ENCODE assay signal across 1 cellular context in the genomic region with DNA sequence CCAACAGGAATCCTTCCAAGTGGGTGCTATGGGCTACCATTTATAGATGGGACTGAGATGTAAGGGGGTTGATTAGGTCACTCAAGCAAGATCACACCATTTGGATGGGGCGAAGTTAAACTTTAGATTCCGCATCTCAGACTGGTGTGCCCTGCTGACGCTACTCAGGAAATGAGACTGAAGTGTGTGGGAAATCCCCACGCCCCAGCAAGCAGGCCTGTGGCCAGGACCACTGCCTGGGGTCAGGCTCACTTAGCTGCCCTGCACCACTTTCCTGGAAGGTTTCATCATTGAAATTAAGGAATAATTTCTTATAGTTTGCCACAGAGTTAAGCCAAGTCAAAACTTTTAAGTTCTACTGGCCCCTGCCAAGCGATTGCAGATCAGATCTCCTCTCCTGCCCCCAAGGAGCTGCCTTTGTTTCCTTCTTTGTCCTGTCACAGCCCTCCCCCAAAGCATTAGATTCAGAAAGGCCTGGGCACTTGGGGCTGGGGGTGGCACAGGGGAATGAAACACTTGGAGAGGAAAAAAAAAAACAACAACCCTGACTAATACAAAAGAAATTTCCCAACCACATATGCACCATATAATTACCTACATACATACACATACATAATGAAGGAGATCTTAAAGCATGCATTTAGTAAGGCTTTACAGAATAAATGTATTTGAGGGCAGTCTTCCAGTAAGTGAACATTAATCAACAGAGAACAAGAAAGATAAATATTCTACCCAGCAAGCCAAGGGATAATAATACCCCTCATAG.
TF ChIP-seq lines count a peak whose summit lies in the region.

No MANE protein-coding gene starts in this region.

TF ChIP-seq in GM12878, 131 proteins besides CTCF, POLR2A, EP300 and RAD21 (continued from another document and continues in another):
- TF ChIP-seq, protein P1, sequence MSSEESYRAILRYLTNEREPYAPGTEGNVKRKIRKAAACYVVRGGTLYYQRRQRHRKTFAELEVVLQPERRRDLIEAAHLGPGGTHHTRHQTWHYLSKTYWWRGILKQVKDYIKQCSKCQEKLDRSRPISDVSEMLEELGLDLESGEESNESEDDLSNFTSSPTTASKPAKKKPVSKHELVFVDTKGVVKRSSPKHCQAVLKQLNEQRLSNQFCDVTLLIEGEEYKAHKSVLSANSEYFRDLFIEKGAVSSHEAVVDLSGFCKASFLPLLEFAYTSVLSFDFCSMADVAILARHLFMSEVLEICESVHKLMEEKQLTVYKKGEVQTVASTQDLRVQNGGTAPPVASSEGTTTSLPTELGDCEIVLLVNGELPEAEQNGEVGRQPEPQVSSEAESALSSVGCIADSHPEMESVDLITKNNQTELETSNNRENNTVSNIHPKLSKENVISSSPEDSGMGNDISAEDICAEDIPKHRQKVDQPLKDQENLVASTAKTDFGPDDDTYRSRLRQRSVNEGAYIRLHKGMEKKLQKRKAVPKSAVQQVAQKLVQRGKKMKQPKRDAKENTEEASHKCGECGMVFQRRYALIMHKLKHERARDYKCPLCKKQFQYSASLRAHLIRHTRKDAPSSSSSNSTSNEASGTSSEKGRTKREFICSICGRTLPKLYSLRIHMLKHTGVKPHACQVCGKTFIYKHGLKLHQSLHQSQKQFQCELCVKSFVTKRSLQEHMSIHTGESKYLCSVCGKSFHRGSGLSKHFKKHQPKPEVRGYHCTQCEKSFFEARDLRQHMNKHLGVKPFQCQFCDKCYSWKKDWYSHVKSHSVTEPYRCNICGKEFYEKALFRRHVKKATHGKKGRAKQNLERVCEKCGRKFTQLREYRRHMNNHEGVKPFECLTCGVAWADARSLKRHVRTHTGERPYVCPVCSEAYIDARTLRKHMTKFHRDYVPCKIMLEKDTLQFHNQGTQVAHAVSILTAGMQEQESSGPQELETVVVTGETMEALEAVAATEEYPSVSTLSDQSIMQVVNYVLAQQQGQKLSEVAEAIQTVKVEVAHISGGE (CRISPR knock-in tag; IDR thresholded peaks at IDR 0.05), result no peak
- TF ChIP-seq RELA (IDR thresholded peaks at IDR 0.05; ENCODE audit: borderline replicate concordance, partially characterized antibody), result peak; percentile 85
- TF ChIP-seq, protein P2, sequence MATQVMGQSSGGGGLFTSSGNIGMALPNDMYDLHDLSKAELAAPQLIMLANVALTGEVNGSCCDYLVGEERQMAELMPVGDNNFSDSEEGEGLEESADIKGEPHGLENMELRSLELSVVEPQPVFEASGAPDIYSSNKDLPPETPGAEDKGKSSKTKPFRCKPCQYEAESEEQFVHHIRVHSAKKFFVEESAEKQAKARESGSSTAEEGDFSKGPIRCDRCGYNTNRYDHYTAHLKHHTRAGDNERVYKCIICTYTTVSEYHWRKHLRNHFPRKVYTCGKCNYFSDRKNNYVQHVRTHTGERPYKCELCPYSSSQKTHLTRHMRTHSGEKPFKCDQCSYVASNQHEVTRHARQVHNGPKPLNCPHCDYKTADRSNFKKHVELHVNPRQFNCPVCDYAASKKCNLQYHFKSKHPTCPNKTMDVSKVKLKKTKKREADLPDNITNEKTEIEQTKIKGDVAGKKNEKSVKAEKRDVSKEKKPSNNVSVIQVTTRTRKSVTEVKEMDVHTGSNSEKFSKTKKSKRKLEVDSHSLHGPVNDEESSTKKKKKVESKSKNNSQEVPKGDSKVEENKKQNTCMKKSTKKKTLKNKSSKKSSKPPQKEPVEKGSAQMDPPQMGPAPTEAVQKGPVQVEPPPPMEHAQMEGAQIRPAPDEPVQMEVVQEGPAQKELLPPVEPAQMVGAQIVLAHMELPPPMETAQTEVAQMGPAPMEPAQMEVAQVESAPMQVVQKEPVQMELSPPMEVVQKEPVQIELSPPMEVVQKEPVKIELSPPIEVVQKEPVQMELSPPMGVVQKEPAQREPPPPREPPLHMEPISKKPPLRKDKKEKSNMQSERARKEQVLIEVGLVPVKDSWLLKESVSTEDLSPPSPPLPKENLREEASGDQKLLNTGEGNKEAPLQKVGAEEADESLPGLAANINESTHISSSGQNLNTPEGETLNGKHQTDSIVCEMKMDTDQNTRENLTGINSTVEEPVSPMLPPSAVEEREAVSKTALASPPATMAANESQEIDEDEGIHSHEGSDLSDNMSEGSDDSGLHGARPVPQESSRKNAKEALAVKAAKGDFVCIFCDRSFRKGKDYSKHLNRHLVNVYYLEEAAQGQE (IDR thresholded peaks at IDR 0.05; ENCODE audit: low read depth, low read length), result no peak
- no peak for TF ChIP-seq ESRRA (IDR thresholded peaks at IDR 0.05; ENCODE audit: low read length)
- TF ChIP-seq JUNB (IDR thresholded peaks at IDR 0.05), result no peak
- peak; percentile 72 for TF ChIP-seq RUNX3 (IDR thresholded peaks at IDR 0.05; ENCODE audit: low read length)
- TF ChIP-seq SMAD5 (IDR thresholded peaks at IDR 0.05; ENCODE audit: low read depth), result no peak
- TF ChIP-seq, protein P3, sequence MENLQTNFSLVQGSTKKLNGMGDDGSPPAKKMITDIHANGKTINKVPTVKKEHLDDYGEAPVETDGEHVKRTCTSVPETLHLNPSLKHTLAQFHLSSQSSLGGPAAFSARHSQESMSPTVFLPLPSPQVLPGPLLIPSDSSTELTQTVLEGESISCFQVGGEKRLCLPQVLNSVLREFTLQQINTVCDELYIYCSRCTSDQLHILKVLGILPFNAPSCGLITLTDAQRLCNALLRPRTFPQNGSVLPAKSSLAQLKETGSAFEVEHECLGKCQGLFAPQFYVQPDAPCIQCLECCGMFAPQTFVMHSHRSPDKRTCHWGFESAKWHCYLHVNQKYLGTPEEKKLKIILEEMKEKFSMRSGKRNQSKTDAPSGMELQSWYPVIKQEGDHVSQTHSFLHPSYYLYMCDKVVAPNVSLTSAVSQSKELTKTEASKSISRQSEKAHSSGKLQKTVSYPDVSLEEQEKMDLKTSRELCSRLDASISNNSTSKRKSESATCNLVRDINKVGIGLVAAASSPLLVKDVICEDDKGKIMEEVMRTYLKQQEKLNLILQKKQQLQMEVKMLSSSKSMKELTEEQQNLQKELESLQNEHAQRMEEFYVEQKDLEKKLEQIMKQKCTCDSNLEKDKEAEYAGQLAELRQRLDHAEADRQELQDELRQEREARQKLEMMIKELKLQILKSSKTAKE (IDR thresholded peaks at IDR 0.05; ENCODE audit: low read depth, poor library complexity, severe bottlenecking), result no peak
- TF ChIP-seq CREB1 (IDR thresholded peaks at IDR 0.05; ENCODE audit: low read depth), result 0 out of 2 replicates have a peak, but pooled peaks have one; percentile 51
- TF ChIP-seq SRF (IDR thresholded peaks at IDR 0.05; ENCODE audit: low read depth in 2 of 2, low read length in 2 of 2), result no peak
- TF ChIP-seq, protein P4, sequence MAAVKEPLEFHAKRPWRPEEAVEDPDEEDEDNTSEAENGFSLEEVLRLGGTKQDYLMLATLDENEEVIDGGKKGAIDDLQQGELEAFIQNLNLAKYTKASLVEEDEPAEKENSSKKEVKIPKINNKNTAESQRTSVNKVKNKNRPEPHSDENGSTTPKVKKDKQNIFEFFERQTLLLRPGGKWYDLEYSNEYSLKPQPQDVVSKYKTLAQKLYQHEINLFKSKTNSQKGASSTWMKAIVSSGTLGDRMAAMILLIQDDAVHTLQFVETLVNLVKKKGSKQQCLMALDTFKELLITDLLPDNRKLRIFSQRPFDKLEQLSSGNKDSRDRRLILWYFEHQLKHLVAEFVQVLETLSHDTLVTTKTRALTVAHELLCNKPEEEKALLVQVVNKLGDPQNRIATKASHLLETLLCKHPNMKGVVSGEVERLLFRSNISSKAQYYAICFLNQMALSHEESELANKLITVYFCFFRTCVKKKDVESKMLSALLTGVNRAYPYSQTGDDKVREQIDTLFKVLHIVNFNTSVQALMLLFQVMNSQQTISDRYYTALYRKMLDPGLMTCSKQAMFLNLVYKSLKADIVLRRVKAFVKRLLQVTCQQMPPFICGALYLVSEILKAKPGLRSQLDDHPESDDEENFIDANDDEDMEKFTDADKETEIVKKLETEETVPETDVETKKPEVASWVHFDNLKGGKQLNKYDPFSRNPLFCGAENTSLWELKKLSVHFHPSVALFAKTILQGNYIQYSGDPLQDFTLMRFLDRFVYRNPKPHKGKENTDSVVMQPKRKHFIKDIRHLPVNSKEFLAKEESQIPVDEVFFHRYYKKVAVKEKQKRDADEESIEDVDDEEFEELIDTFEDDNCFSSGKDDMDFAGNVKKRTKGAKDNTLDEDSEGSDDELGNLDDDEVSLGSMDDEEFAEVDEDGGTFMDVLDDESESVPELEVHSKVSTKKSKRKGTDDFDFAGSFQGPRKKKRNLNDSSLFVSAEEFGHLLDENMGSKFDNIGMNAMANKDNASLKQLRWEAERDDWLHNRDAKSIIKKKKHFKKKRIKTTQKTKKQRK (IDR thresholded peaks at IDR 0.05; ENCODE audit: low read depth, low read length), result no peak
- TF ChIP-seq SIN3A (IDR thresholded peaks at IDR 0.05; ENCODE audit: low read depth, low read length), result no peak
- no peak for TF ChIP-seq ZNF24 (IDR thresholded peaks at IDR 0.05)
- no peak for TF ChIP-seq FOXK2 (IDR thresholded peaks at IDR 0.05)
- no peak for TF ChIP-seq BCL11A (IDR thresholded peaks at IDR 0.05; ENCODE audit: low read depth, low read length)
- no peak for TF ChIP-seq SREBF2 (IDR thresholded peaks at IDR 0.05; ENCODE audit: low read length)
- TF ChIP-seq ELK1 (IDR thresholded peaks at IDR 0.05; ENCODE audit: low read depth, low read length), result no peak
- no peak for TF ChIP-seq CHD2 (IDR thresholded peaks at IDR 0.05; ENCODE audit: borderline replicate concordance, low read depth, low read length)
- TF ChIP-seq NBN (IDR thresholded peaks at IDR 0.05), result no peak
- TF ChIP-seq EED (IDR thresholded peaks at IDR 0.05; ENCODE audit: low read depth), result peak; percentile 39; the same call in 1 of the 2 replicates
- TF ChIP-seq CREM (IDR thresholded peaks at IDR 0.05; ENCODE audit: low read depth), result peak; percentile 41; the same call in 1 of the 2 replicates
- TF ChIP-seq RELB (IDR thresholded peaks at IDR 0.05; ENCODE audit: low read depth), result 0 out of 2 replicates have a peak, but pooled peaks have one; percentile 14
- TF ChIP-seq YBX1 (IDR thresholded peaks at IDR 0.05), result no peak
- no peak for TF ChIP-seq ASH2L (IDR thresholded peaks at IDR 0.05; ENCODE audit: borderline replicate concordance, low read depth)
- no peak for TF ChIP-seq MTA2 (IDR thresholded peaks at IDR 0.05; ENCODE audit: low read depth)
- 0 out of 4 replicates have a peak, but pooled peaks of 1 of the 2 experiments have one; percentile 13 for TF ChIP-seq BHLHE40 (IDR thresholded peaks at IDR 0.05; ENCODE audit: borderline replicate concordance in 1 of 2, low read depth in 2 of 2, low read length in 1 of 2)
- TF ChIP-seq SIX5 (IDR thresholded peaks at IDR 0.05; ENCODE audit: low read depth, low read length, severe bottlenecking), result no peak
- peak; percentile 32; the same call in 1 of the 2 replicates for TF ChIP-seq ATF7 (IDR thresholded peaks at IDR 0.05; ENCODE audit: low read depth)
- TF ChIP-seq POU2F2 (IDR thresholded peaks at IDR 0.05; ENCODE audit: borderline replicate concordance, low read depth, low read length), result no peak
- TF ChIP-seq IRF3 (IDR thresholded peaks at IDR 0.05), result no peak
- peak; percentile 44 for TF ChIP-seq SP1 (IDR thresholded peaks at IDR 0.05; ENCODE audit: low read depth, low read length)
- TF ChIP-seq, protein P5, sequence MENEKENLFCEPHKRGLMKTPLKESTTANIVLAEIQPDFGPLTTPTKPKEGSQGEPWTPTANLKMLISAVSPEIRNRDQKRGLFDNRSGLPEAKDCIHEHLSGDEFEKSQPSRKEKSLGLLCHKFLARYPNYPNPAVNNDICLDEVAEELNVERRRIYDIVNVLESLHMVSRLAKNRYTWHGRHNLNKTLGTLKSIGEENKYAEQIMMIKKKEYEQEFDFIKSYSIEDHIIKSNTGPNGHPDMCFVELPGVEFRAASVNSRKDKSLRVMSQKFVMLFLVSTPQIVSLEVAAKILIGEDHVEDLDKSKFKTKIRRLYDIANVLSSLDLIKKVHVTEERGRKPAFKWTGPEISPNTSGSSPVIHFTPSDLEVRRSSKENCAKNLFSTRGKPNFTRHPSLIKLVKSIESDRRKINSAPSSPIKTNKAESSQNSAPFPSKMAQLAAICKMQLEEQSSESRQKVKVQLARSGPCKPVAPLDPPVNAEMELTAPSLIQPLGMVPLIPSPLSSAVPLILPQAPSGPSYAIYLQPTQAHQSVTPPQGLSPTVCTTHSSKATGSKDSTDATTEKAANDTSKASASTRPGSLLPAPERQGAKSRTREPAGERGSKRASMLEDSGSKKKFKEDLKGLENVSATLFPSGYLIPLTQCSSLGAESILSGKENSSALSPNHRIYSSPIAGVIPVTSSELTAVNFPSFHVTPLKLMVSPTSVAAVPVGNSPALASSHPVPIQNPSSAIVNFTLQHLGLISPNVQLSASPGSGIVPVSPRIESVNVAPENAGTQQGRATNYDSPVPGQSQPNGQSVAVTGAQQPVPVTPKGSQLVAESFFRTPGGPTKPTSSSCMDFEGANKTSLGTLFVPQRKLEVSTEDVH (IDR thresholded peaks at IDR 0.05; ENCODE audit: low read depth, partially characterized antibody), result no peak
- no peak for TF ChIP-seq KAT2A (conservative IDR thresholded peaks at IDR 0.05; ENCODE audit: control insufficient read depth, low read depth, low read length)
- TF ChIP-seq EZH2 (IDR thresholded peaks at IDR 0.05; ENCODE audit: borderline replicate concordance, control insufficient read depth, low read depth, low read length), result no peak
- no peak for TF ChIP-seq TARDBP (IDR thresholded peaks at IDR 0.05; ENCODE audit: borderline replicate concordance)
